In genomic region chr18:45688834-45689233, GRCh38 we compare ENCODE assay signal across 9 cellular contexts. TPM values are rescaled to one million over a fixed set of nuclear protein-coding genes. Genes with fewer than 3 reads are reported as not detected.
A peak's percentile ranks its signal among the peaks of the same experiment; 100 is the strongest.
DNase-seq lines count a peak whose midpoint lies in the region; ATAC-seq and TF ChIP-seq lines count a peak whose summit lies in the region.
"Had no signal": no experiment of that assay in that cellular context is flagged by ENCODE, and none has a peak within 500 bp of the region (broad histone marks: within the 10 kb centered on the region; RNA-seq: fewer than 3 reads in every experiment).

No MANE protein-coding gene starts in this region.

- DNase-seq in NCI-H82 (lab: John Stamatoyannopoulos, UW) (peak; percentile 19), NCI-H82 treated with DMSO at 0.1 percent for 48 hours (lab: John Stamatoyannopoulos, UW; ENCODE audit: unreplicated experiment) (no peak), immature natural killer cell (peak; percentile 58 to 75 (median 68)), hepatocyte (ENCODE audit: low spot score) (no peak), testis (no peak), colonic mucosa (no peak)
- DNase-seq in activated CD8-positive, alpha-beta T cell treated with anti-CD3 and anti-CD28 coated beads, Interleukin-2, amount 10 ng/mL, durations not matched to agents 7 days and 5 days = peak; percentile 78

- H3K9ac ChIP-seq in colonic mucosa (ENCODE audit: low read depth in 2 of 2, low read length in 2 of 2) = no peak overlapping the region

- no peak for TF ChIP-seq POLR2A in testis (IDR thresholded peaks at IDR 0.05)

- H3K9me2 ChIP-seq in hepatocyte (replicated peaks; ENCODE audit: insufficient read depth) = no peaks in the 10 kb centered on the region

- H3K4me1 ChIP-seq in thymus (ENCODE audit: control insufficient read depth, insufficient read depth, low read length) = peaks cover 47% of the 10 kb centered on the region
- H3K4me1 ChIP-seq in hepatocyte (ENCODE audit: insufficient read depth) = peaks cover 4% of the 10 kb centered on the region
- peaks cover 4% of the 10 kb centered on the region for H3K4me1 ChIP-seq in testis
- H3K4me1 ChIP-seq in colonic mucosa = no peaks in the 10 kb centered on the region

- POLR2A ChIA-PET in activated CD8-positive, alpha-beta T cell treated with anti-CD3 and anti-CD28 coated beads, Interleukin-2, amount 10 ng/mL, durations not matched to agents 7 days and 5 days (lab: Charles Lee) = interaction anchor here (1.7 to 6.3 kb wide), 3 partner anchors 19 to 26 kb away, joined by 8 to 96 read pairs (median 56); no protein-coding TSS in a partner anchor

- H3K79me2 ChIP-seq in hepatocyte = no peaks in the 10 kb centered on the region

- no peak for TF ChIP-seq CTCF in hepatocyte (IDR thresholded peaks at IDR 0.05; ENCODE audit: poor library complexity)
- no peak for TF ChIP-seq CTCF in testis (IDR thresholded peaks at IDR 0.05)
- no peak for TF ChIP-seq CTCF in colonic mucosa (IDR thresholded peaks at IDR 0.05)

- H3K4me3 Mint-ChIP-seq in activated CD8-positive, alpha-beta T cell treated with anti-CD3 and anti-CD28 coated beads, Interleukin-2, amount 10 ng/mL, durations not matched to agents 7 days and 5 days = peak overlapping the region; percentile 86
- H3K4me3 Mint-ChIP-seq in immature natural killer cell = peak overlapping the region; percentile 89 to 98 (median 94)

- intact Hi-C loops in testis (cut with DNase I; ENCODE audit: low total_unique reads) (no loop called here), colonic mucosa (cut with DNase I) (loop anchor here (10.0 kb wide), 1 partner anchor 376 kb away; no protein-coding TSS in a partner anchor)

- H3K36me3 Mint-ChIP-seq in activated CD8-positive, alpha-beta T cell treated with anti-CD3 and anti-CD28 coated beads, Interleukin-2, amount 10 ng/mL, durations not matched to agents 7 days and 5 days (ENCODE audit: low read depth) = peaks cover 14% of the 10 kb centered on the region
- H3K36me3 Mint-ChIP-seq in immature natural killer cell = peaks cover 7 to 15% (median 13%) of the 10 kb centered on the region in 3 donors

- H3K4me1 Mint-ChIP-seq in activated CD8-positive, alpha-beta T cell treated with anti-CD3 and anti-CD28 coated beads, Interleukin-2, amount 10 ng/mL, durations not matched to agents 7 days and 5 days (ENCODE audit: low read depth) = peaks cover 70% of the 10 kb centered on the region
- H3K4me1 Mint-ChIP-seq in immature natural killer cell = peaks cover 76 to 77% of the 10 kb centered on the region in 2 donors

- peaks cover 12% of the 10 kb centered on the region for H3K27me3 Mint-ChIP-seq in activated CD8-positive, alpha-beta T cell treated with anti-CD3 and anti-CD28 coated beads, Interleukin-2, amount 10 ng/mL, durations not matched to agents 7 days and 5 days (ENCODE audit: low read depth)
- H3K27me3 Mint-ChIP-seq in immature natural killer cell (ENCODE audit: low read depth in 3 of 3) = peaks cover 2 to 9% (median 5%) of the 10 kb centered on the region in 3 donors

- peak overlapping the region; percentile 99 for H3K27ac Mint-ChIP-seq in activated CD8-positive, alpha-beta T cell treated with anti-CD3 and anti-CD28 coated beads, Interleukin-2, amount 10 ng/mL, durations not matched to agents 7 days and 5 days
- H3K27ac Mint-ChIP-seq in immature natural killer cell = peak overlapping the region; percentile 96 to 99 (median 98)

- H3K4me3 ChIP-seq in thymus (ENCODE audit: low read length) (peak overlapping the region; percentile 50), hepatocyte (no peak overlapping the region), testis (no peak overlapping the region), colonic mucosa (no peak overlapping the region)

- H3K36me3 ChIP-seq in thymus (ENCODE audit: control insufficient read depth, insufficient read depth) (no peaks in the 10 kb centered on the region), hepatocyte (replicated peaks; ENCODE audit: insufficient read depth, low read depth) (no peaks in the 10 kb centered on the region), testis (ENCODE audit: low read depth, missing control alignments) (no peaks in the 10 kb centered on the region), colonic mucosa (no peaks in the 10 kb centered on the region)

- no peak for ATAC-seq in activated CD8-positive, alpha-beta T cell treated with anti-CD3 and anti-CD28 coated beads, Interleukin-2, amount 10 ng/mL, durations not matched to agents 7 days and 5 days

- CTCF ChIA-PET in activated CD8-positive, alpha-beta T cell treated with anti-CD3 and anti-CD28 coated beads, Interleukin-2, amount 10 ng/mL, durations not matched to agents 7 days and 5 days (lab: Charles Lee) = interaction anchor here (1.1 to 10.4 kb wide), 15 partner anchors 13 to 484 kb away, joined by 3 to 315 read pairs (median 8); partner anchors contain the start of gene PSTPIP2

- H2AFZ ChIP-seq in hepatocyte = no peak overlapping the region

- WGBS in thymus = 21% methylated on average over 4 of the region's 4 CpGs
- WGBS in hepatocyte (ENCODE audit: low lambda C conversion rate, missing lambda C conversion rate) = 92% methylated on average over 4 of the region's 4 CpGs
- WGBS in testis, 2 donors = 91 to 100% methylated on average over 3 to 4 of the region's 4 CpGs

- H4K20me1 ChIP-seq in hepatocyte (ENCODE audit: insufficient read depth, poor library complexity, severe bottlenecking) = no peaks in the 10 kb centered on the region

- H3K4me2 ChIP-seq in hepatocyte = no peak overlapping the region

- H3K9me3 ChIP-seq in thymus (ENCODE audit: control insufficient read depth) (no peaks in the 10 kb centered on the region), hepatocyte (ENCODE audit: low read depth) (no peaks in the 10 kb centered on the region), testis (no peaks in the 10 kb centered on the region), colonic mucosa (no peaks in the 10 kb centered on the region)

- no peaks in the 10 kb centered on the region for H3K9me3 Mint-ChIP-seq in activated CD8-positive, alpha-beta T cell treated with anti-CD3 and anti-CD28 coated beads, Interleukin-2, amount 10 ng/mL, durations not matched to agents 7 days and 5 days (ENCODE audit: insufficient read depth)
- peaks cover under 1 to 4% (median 3%) of the 10 kb centered on the region in 6 donors for H3K9me3 Mint-ChIP-seq in immature natural killer cell

- no peaks in the 10 kb centered on the region for H3K27me3 ChIP-seq in thymus (ENCODE audit: control insufficient read depth, insufficient read depth)
- H3K27me3 ChIP-seq in hepatocyte = no peaks in the 10 kb centered on the region
- no peaks in the 10 kb centered on the region for H3K27me3 ChIP-seq in testis
- H3K27me3 ChIP-seq in colonic mucosa = no peaks in the 10 kb centered on the region

- H3K27ac ChIP-seq in thymus (ENCODE audit: low read depth) = peak overlapping the region; percentile 97
- H3K27ac ChIP-seq in hepatocyte = no peak overlapping the region
- no peak overlapping the region for H3K27ac ChIP-seq in testis
- H3K27ac ChIP-seq in colonic mucosa = no peak overlapping the region
- H3K27ac ChIP-seq: VCaP had no signal

RNA-seq across cellular contexts. Expression of gene SLC14A1, which starts 35.1 kb away (rescaled TPM):
- 1 to 10 TPM; 2.4 to 3.8 TPM for total RNA-seq in activated CD8-positive, alpha-beta T cell treated with anti-CD3 and anti-CD28 coated beads, Interleukin-2, amount 10 ng/mL, durations not matched to agents 7 days and 5 days
- polyA plus RNA-seq in immature natural killer cell = 10 to 100 TPM in 1 of 3 donors, 1 to 10 TPM in 2; 3.8 to 12.4 (median 5.1) TPM
- 3.9 TPM for polyA plus RNA-seq in thymus
- total RNA-seq in hepatocyte = 0.88 and 4.1 TPM in 2 replicates
- polyA plus RNA-seq in hepatocyte = 0.81 and 0.98 TPM in 2 replicates
- total RNA-seq in testis = under 1 TPM in 1 of 2 donors, not detected in 1; 0.50 TPM
- polyA plus RNA-seq in testis (ENCODE audit: insufficient read depth, low read depth, low replicate concordance) = 0.73 TPM
- under 1 TPM; 0.32 to 0.52 TPM for total RNA-seq in colonic mucosa

Comparison
In these comparisons a context has a peak if more than half of its experiments do, and no peak if none do; other contexts are left out.
1. DNase-seq: peak in NCI-H82 (single experiment), activated CD8-positive, alpha-beta T cell treated with anti-CD3 and anti-CD28 coated beads, Interleukin-2, amount 10 ng/mL, durations not matched to agents 7 days and 5 days (single experiment) and immature natural killer cell (3 of 3); none in NCI-H82 treated with DMSO at 0.1 percent for 48 hours (single experiment), hepatocyte (single experiment), testis (single experiment) and colonic mucosa (single experiment).